Comparison of ENCODE assay signal across 8 cellular contexts in the genomic region with DNA sequence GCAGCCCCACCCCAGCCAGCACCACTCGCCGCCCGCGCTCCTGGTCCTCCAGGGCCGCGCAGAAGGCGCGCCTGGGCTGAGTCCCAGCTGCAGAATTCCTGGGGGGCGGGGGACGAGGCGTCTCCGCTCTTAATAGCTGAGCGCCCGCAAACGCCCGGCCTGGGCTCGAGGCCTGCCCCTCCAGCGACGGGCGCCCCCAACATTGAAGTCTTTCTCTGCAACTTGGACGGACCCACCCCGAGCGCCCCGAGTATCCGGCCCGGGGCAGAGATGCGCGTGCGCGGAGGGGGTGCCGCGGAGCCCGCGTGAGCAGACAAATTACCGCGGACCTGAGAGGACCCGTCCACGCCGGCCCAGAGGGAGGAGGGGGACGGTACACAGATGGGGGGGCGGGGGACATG. TPM values are rescaled to one million over a fixed set of nuclear protein-coding genes. Genes with fewer than 3 reads are reported as not detected.
DNase-seq lines count a peak whose midpoint lies in the region; ATAC-seq and TF ChIP-seq lines count a peak whose summit lies in the region.

No MANE protein-coding gene starts in this region.

- no peaks in the 10 kb centered on the region for H3K79me2 ChIP-seq in PC-9 (ENCODE audit: low read depth)

- H3K27ac ChIP-seq in CD4-positive, CD25-positive, alpha-beta regulatory T cell (ENCODE audit: insufficient read depth, low read length, poor library complexity, severe bottlenecking): no peak overlapping the region
- H3K27ac ChIP-seq in PC-9: no peak overlapping the region
- H3K27ac ChIP-seq in mucosa of rectum (ENCODE audit: low read depth in 2 of 2, low read length in 2 of 2): peak overlapping the region; percentile 62 to 77

- H3K4me3 Mint-ChIP-seq in CD4-positive, CD25-positive, alpha-beta regulatory T cell: peak overlapping the region in 3 of 4 donors; percentile 52 to 83 (median 76)

- H3K9me3 ChIP-seq in CD4-positive, CD25-positive, alpha-beta regulatory T cell (ENCODE audit: control insufficient read depth in 2 of 2, low read length in 2 of 2): no peaks in the 10 kb centered on the region
- no peaks in the 10 kb centered on the region for H3K9me3 ChIP-seq in PC-9 (ENCODE audit: insufficient read depth, low read depth)
- no peaks in the 10 kb centered on the region for H3K9me3 ChIP-seq in mucosa of rectum (ENCODE audit: control insufficient read depth in 2 of 2, low read length in 2 of 2)

- H2AFZ ChIP-seq in PC-9: peak overlapping the region; percentile 72

- POLR2A ChIA-PET in PC-9 (lab: Charles Lee; ENCODE audit: unreplicated experiment): interaction anchor here (0.5 to 0.7 kb wide), 4 partner anchors 34 to 900 kb away, joined by 3 to 23 read pairs (median 8); no protein-coding TSS in a partner anchor

- H3K27me3 Mint-ChIP-seq in CD4-positive, CD25-positive, alpha-beta regulatory T cell: peaks cover 58% of the 10 kb centered on the region

- peak overlapping the region; percentile 82 for H3K4me2 ChIP-seq in PC-9

- peak overlapping the region in 1 of 2 donors; percentile 62 for H3K9ac ChIP-seq in mucosa of rectum (ENCODE audit: low read depth in 1 of 2, low read length in 2 of 2)

- intact Hi-C loops in PC-9 (cut with micrococcal nuclease; ENCODE audit: unreplicated experiment): no loop called here

- no peaks in the 10 kb centered on the region for H3K9me2 ChIP-seq in PC-9 (ENCODE audit: insufficient read depth)

- no TSS peak for BruUV-seq in PC-9 (replicated peaks; lab: Mats Ljungman, UMichigan)

- peaks cover 0 to 12% (median 7%) of the 10 kb centered on the region in 4 donors for H3K4me1 Mint-ChIP-seq in CD4-positive, CD25-positive, alpha-beta regulatory T cell

- peaks cover 5% of the 10 kb centered on the region for H3K27me3 ChIP-seq in CD4-positive, CD25-positive, alpha-beta regulatory T cell (ENCODE audit: control insufficient read depth, insufficient read depth, low read length)
- H3K27me3 ChIP-seq in PC-9 (ENCODE audit: insufficient read depth, low read depth) (peaks cover 37% of the 10 kb centered on the region; the same call in 1 of the 2 replicates), mucosa of rectum (ENCODE audit: control insufficient read depth in 2 of 2, insufficient read depth in 2 of 2, low read length in 2 of 2) (no peaks in the 10 kb centered on the region)

- peak; percentile 13 to 42 for ATAC-seq in CD4-positive, CD25-positive, alpha-beta regulatory T cell (ENCODE audit: low read depth in 2 of 2)
- no peak for ATAC-seq in HG03469 (IDR thresholded peaks at IDR 0.05; ENCODE audit: unreplicated experiment)
- no peak for ATAC-seq in GM19463 (IDR thresholded peaks at IDR 0.05; ENCODE audit: unreplicated experiment)

- H3K9me3 Mint-ChIP-seq in CD4-positive, CD25-positive, alpha-beta regulatory T cell: peaks cover 0 to 3% (median 0%) of the 10 kb centered on the region in 7 donors

- peak in 2 of 3 donors; percentile 13 to 32 for DNase-seq in CD4-positive, CD25-positive, alpha-beta regulatory T cell
- DNase-seq in PC-9 (peak in 1 of 2 experiments; percentile 60), ecto neural progenitor cell (ENCODE audit: low spot score) (peak; percentile 72), GM10266 (ENCODE audit: extremely low spot score) (no peak), NCI-H1105 treated with DMSO at 0.1 percent for 48 hours (lab: John Stamatoyannopoulos, UW) (no peak)

- no peaks in the 10 kb centered on the region; the same call in 1 of the 2 replicates for H4K20me1 ChIP-seq in PC-9 (ENCODE audit: insufficient read depth)

- CTCF ChIA-PET in PC-9 (lab: Charles Lee): interaction anchor here (0.6 kb wide), 1 partner anchor 117 kb away, joined by 14 read pairs; no protein-coding TSS in a partner anchor

- H3K36me3 ChIP-seq in CD4-positive, CD25-positive, alpha-beta regulatory T cell (ENCODE audit: control insufficient read depth, insufficient read depth, low read length): no peaks in the 10 kb centered on the region
- H3K36me3 ChIP-seq in PC-9 (ENCODE audit: low read depth): no peaks in the 10 kb centered on the region
- no peaks in the 10 kb centered on the region for H3K36me3 ChIP-seq in mucosa of rectum (ENCODE audit: control insufficient read depth in 2 of 2, insufficient read depth in 2 of 2, low read length in 2 of 2)

- no peak overlapping the region for H3K27ac Mint-ChIP-seq in CD4-positive, CD25-positive, alpha-beta regulatory T cell

- no peak for TF ChIP-seq CTCF in PC-9 (conservative IDR thresholded peaks at IDR 0.05)
- no peak for TF ChIP-seq CTCF in GM10266 (IDR thresholded peaks at IDR 0.05; ENCODE audit: control insufficient read depth, insufficient read depth, low read depth, missing control alignments)

- peaks cover 12% of the 10 kb centered on the region for H3K4me1 ChIP-seq in CD4-positive, CD25-positive, alpha-beta regulatory T cell (ENCODE audit: control insufficient read depth, insufficient read depth, low read length, poor library complexity, severe bottlenecking)
- H3K4me1 ChIP-seq in PC-9 (replicated peaks; ENCODE audit: insufficient read depth) (peaks cover 20% of the 10 kb centered on the region), mucosa of rectum (ENCODE audit: control insufficient read depth in 2 of 2, insufficient read depth in 2 of 2, low read length in 2 of 2) (peaks cover 11 to 12% of the 10 kb centered on the region in 2 donors)

- H3K4me3 ChIP-seq in CD4-positive, CD25-positive, alpha-beta regulatory T cell (ENCODE audit: low read depth, low read length): no peak overlapping the region
- peak overlapping the region; percentile 55 for H3K4me3 ChIP-seq in PC-9
- H3K4me3 ChIP-seq in mucosa of rectum (ENCODE audit: low read length in 2 of 2): peak overlapping the region; percentile 56 to 62

- no peaks in the 10 kb centered on the region for H3K36me3 Mint-ChIP-seq in CD4-positive, CD25-positive, alpha-beta regulatory T cell

- no peaks in the 10 kb centered on the region for H3F3A ChIP-seq in PC-9 (ENCODE audit: insufficient read depth, low read depth)

RNA-seq across cellular contexts. Expression of a gene that starts 6.7 kb away (rescaled TPM):
- total RNA-seq in CD4-positive, CD25-positive, alpha-beta regulatory T cell: 0.20 TPM
- polyA plus RNA-seq in CD4-positive, CD25-positive, alpha-beta regulatory T cell: not detected
- 4.0 and 8.9 TPM in 2 replicates for total RNA-seq in PC-9 (2021)

Comparison
In these comparisons a context has a peak if more than half of its experiments do, and no peak if none do; other contexts are left out.
1. ATAC-seq: peak in CD4-positive, CD25-positive, alpha-beta regulatory T cell (2 of 2); none in HG03469 (single experiment) and GM19463 (single experiment).
2. DNase-seq: peak in CD4-positive, CD25-positive, alpha-beta regulatory T cell (2 of 3) and ecto neural progenitor cell (single experiment); none in GM10266 (single experiment) and NCI-H1105 treated with DMSO at 0.1 percent for 48 hours (single experiment).
3. H3K27ac ChIP-seq: peak in mucosa of rectum (2 of 2); none in CD4-positive, CD25-positive, alpha-beta regulatory T cell (single experiment) and PC-9 (single experiment).